ENCODE assay signal across 8 cellular contexts in the genomic region with DNA sequence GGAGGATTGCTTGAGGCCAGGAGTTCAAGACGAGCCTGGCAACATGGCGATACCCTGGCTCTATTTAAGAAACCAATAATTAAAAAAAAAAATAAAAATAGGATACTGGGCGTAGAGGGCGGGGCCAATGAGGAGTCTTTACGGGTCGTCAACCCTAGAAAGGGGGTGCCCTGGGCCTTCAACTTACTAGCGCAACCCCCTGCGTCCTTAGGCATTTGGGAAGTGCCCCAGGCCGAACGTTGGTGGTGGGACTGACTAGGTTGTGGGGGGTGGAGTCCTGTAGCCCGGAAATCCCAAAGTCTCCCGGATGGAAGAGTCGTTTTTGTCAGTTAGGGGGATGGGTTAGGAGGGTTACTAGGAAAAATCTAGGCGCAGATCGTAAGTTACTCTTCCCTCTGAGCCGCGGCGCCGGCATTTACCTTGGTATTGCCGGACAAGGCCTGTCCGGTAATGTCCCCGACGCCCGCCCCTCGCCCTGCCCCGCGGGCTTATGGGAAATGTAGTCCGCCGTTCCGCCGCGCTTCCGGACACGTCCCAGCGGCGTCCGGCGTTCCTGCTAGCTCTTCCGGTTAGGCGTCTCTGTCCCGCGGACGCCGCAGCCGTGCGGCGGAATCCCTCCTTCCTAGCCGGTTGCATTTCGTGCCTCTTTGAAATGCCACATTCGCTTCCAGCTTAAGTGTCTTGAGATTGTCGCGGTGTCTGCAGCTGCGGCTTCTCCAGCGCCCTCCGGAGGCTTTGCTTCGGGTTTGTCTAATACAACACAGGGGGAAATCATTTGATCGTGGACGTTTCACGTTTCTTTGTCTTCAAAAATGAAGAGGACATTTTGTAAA. TPM values are rescaled to one million over a fixed set of nuclear protein-coding genes. Genes with fewer than 3 reads are reported as not detected.
DNase-seq lines count a peak whose midpoint lies in the region; ATAC-seq and TF ChIP-seq lines count a peak whose summit lies in the region.

No MANE protein-coding gene starts in this region.

- H3K27me3 ChIP-seq in muscle layer of colon (ENCODE audit: control insufficient read depth in 1 of 2, insufficient read depth in 2 of 2, low read length in 2 of 2) = no peaks in the 10 kb centered on the region

- H3K9me3 ChIP-seq in muscle layer of colon (ENCODE audit: low read length) = no peaks in the 10 kb centered on the region

- H3K9me3 Mint-ChIP-seq in IgD-negative memory B cell = no peaks in the 10 kb centered on the region

- peak overlapping the region; percentile 68 to 93 for H3K4me3 ChIP-seq in muscle layer of colon (ENCODE audit: low read depth in 1 of 2, low read length in 2 of 2)

- H3K27me3 Mint-ChIP-seq in IgD-negative memory B cell = no peaks in the 10 kb centered on the region

- H3K4me1 Mint-ChIP-seq in IgD-negative memory B cell = peaks cover 22 to 30% (median 24%) of the 10 kb centered on the region in 3 donors

- peaks cover 12% of the 10 kb centered on the region for H3K4me1 ChIP-seq in muscle layer of colon (ENCODE audit: insufficient read depth, low read length)

- peak overlapping the region; percentile 91 to 99 (median 96) for H3K4me3 Mint-ChIP-seq in IgD-negative memory B cell

- peak; percentile 68 for ATAC-seq in GM21576 (IDR thresholded peaks at IDR 0.05; ENCODE audit: unreplicated experiment)

- H3K9ac ChIP-seq in muscle layer of colon (ENCODE audit: low read length) = peak overlapping the region; percentile 93

- DNase-seq in DMS53 treated with DMSO at 0.1 percent for 48 hours (lab: John Stamatoyannopoulos, UW; ENCODE audit: unreplicated experiment) = peak; percentile 93
- DNase-seq in OCI-M2 (lab: John Stamatoyannopoulos, UW; ENCODE audit: unreplicated experiment) = peak; percentile 57
- peak; percentile 87 for DNase-seq in activated T-cell treated with anti-CD3 and anti-CD28 coated beads, Interleukin-2, amount 50 U/mL, for 1 hour
- DNase-seq in erythroblast (lab: John Stamatoyannopoulos, UW) = peak; percentile 95 to 97
- peak; percentile 64 for DNase-seq in stimulated activated CD8-positive, alpha-beta memory T cell treated with anti-CD3 and anti-CD28 coated beads, Interleukin-7, amount 100 ng/mL, for 24 hours (ENCODE audit: low read depth)

- peak overlapping the region; percentile 99 for H3K27ac Mint-ChIP-seq in IgD-negative memory B cell

- H3K27ac ChIP-seq in muscle layer of colon (ENCODE audit: low read depth, low read length) = peak overlapping the region; percentile 96

- no peaks in the 10 kb centered on the region for H3K36me3 Mint-ChIP-seq in IgD-negative memory B cell

- no peaks in the 10 kb centered on the region for H3K36me3 ChIP-seq in muscle layer of colon (ENCODE audit: insufficient read depth, low read length)

- TF ChIP-seq POLR2A in erythroblast (IDR thresholded peaks at IDR 0.05; ENCODE audit: low read length) = peak; percentile 92

RNA-seq across cellular contexts. Expression of a gene that starts 1.3 kb away (rescaled TPM):
- polyA plus RNA-seq in IgD-negative memory B cell = 10.1 TPM

Comparison
In these comparisons a context has a peak if more than half of its experiments do, and no peak if none do; other contexts are left out.
1. Peak in every context shown above with its lines: DNase-seq, ATAC-seq, H3K4me3 ChIP-seq and H3K27ac ChIP-seq.